Comparison of ENCODE assay signal across 1 cellular context in the genomic region with DNA sequence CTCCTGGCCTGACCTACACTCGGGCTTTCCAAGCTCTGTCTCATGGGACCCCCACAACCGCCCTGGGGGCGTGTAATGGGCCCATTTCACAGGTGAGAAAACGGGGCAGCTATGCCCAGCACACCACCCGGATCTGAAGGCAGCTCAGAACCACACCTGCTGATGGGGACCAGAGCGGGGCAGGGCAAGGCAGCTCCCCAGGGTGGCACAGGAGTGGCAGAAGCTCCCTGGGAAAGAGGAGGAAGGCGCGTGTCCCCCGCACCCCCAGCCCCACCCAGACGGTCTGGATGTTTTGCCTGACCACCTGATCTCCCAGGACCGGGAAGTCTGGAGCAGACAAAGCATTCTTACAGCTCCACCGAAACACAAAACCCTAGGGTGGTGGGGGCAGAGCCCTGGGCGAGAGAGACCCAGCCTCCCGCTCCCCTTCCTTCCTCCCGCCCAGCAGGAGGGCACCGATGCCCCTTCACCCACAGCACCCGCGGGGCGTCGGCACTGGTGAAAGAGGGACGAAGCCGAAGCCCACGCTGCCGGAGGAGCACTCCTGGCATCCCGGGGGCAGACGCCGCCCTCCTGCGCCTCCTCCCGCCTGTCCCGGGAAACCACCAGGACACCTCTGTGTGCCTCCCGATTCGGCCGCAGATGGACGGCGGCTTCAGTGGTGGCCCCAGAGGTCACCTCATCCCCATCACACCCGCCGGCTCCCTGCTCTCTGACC.
TF ChIP-seq lines count a peak whose summit lies in the region.

No MANE protein-coding gene starts in this region.

TF ChIP-seq in H1, 55 proteins besides CTCF, POLR2A, EP300 and RAD21:
- TF ChIP-seq RBBP5 (IDR thresholded peaks at IDR 0.05; ENCODE audit: borderline replicate concordance, low read depth, low read length): no peak
- TF ChIP-seq SP4 (IDR thresholded peaks at IDR 0.05; ENCODE audit: low read length): no peak
- no peak for TF ChIP-seq CHD2 (IDR thresholded peaks at IDR 0.05; ENCODE audit: low read length)
- TF ChIP-seq, protein P1, sequence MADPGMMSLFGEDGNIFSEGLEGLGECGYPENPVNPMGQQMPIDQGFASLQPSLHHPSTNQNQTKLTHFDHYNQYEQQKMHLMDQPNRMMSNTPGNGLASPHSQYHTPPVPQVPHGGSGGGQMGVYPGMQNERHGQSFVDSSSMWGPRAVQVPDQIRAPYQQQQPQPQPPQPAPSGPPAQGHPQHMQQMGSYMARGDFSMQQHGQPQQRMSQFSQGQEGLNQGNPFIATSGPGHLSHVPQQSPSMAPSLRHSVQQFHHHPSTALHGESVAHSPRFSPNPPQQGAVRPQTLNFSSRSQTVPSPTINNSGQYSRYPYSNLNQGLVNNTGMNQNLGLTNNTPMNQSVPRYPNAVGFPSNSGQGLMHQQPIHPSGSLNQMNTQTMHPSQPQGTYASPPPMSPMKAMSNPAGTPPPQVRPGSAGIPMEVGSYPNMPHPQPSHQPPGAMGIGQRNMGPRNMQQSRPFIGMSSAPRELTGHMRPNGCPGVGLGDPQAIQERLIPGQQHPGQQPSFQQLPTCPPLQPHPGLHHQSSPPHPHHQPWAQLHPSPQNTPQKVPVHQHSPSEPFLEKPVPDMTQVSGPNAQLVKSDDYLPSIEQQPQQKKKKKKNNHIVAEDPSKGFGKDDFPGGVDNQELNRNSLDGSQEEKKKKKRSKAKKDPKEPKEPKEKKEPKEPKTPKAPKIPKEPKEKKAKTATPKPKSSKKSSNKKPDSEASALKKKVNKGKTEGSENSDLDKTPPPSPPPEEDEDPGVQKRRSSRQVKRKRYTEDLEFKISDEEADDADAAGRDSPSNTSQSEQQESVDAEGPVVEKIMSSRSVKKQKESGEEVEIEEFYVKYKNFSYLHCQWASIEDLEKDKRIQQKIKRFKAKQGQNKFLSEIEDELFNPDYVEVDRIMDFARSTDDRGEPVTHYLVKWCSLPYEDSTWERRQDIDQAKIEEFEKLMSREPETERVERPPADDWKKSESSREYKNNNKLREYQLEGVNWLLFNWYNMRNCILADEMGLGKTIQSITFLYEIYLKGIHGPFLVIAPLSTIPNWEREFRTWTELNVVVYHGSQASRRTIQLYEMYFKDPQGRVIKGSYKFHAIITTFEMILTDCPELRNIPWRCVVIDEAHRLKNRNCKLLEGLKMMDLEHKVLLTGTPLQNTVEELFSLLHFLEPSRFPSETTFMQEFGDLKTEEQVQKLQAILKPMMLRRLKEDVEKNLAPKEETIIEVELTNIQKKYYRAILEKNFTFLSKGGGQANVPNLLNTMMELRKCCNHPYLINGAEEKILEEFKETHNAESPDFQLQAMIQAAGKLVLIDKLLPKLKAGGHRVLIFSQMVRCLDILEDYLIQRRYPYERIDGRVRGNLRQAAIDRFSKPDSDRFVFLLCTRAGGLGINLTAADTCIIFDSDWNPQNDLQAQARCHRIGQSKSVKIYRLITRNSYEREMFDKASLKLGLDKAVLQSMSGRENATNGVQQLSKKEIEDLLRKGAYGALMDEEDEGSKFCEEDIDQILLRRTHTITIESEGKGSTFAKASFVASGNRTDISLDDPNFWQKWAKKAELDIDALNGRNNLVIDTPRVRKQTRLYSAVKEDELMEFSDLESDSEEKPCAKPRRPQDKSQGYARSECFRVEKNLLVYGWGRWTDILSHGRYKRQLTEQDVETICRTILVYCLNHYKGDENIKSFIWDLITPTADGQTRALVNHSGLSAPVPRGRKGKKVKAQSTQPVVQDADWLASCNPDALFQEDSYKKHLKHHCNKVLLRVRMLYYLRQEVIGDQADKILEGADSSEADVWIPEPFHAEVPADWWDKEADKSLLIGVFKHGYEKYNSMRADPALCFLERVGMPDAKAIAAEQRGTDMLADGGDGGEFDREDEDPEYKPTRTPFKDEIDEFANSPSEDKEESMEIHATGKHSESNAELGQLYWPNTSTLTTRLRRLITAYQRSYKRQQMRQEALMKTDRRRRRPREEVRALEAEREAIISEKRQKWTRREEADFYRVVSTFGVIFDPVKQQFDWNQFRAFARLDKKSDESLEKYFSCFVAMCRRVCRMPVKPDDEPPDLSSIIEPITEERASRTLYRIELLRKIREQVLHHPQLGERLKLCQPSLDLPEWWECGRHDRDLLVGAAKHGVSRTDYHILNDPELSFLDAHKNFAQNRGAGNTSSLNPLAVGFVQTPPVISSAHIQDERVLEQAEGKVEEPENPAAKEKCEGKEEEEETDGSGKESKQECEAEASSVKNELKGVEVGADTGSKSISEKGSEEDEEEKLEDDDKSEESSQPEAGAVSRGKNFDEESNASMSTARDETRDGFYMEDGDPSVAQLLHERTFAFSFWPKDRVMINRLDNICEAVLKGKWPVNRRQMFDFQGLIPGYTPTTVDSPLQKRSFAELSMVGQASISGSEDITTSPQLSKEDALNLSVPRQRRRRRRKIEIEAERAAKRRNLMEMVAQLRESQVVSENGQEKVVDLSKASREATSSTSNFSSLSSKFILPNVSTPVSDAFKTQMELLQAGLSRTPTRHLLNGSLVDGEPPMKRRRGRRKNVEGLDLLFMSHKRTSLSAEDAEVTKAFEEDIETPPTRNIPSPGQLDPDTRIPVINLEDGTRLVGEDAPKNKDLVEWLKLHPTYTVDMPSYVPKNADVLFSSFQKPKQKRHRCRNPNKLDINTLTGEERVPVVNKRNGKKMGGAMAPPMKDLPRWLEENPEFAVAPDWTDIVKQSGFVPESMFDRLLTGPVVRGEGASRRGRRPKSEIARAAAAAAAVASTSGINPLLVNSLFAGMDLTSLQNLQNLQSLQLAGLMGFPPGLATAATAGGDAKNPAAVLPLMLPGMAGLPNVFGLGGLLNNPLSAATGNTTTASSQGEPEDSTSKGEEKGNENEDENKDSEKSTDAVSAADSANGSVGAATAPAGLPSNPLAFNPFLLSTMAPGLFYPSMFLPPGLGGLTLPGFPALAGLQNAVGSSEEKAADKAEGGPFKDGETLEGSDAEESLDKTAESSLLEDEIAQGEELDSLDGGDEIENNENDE (IDR thresholded peaks at IDR 0.05; ENCODE audit: insufficient replicate concordance, low read length): no peak
- TF ChIP-seq ZNF274 (IDR thresholded peaks at IDR 0.05; ENCODE audit: borderline replicate concordance, extremely low read depth, low read length): no peak
- TF ChIP-seq SP2 (IDR thresholded peaks at IDR 0.05; ENCODE audit: low read length): no peak
- no peak for TF ChIP-seq TAF7 (optimal IDR thresholded peaks at IDR 0.05; ENCODE audit: borderline replicate concordance, low read depth, low read length)
- TF ChIP-seq MAFK (IDR thresholded peaks at IDR 0.05; ENCODE audit: low read depth, low read length): no peak
- TF ChIP-seq NRF1 (IDR thresholded peaks at IDR 0.05; ENCODE audit: low read depth, low read length): no peak
- no peak for TF ChIP-seq SIX5 (IDR thresholded peaks at IDR 0.05; ENCODE audit: low read depth, low read length)
- no peak for TF ChIP-seq POU5F1 (IDR thresholded peaks at IDR 0.05; ENCODE audit: low read depth, low read length)
- TF ChIP-seq POLR2AphosphoS5 (IDR thresholded peaks at IDR 0.05; ENCODE audit: low read depth, low read length): no peak
- no peak for TF ChIP-seq KDM4A (IDR thresholded peaks at IDR 0.05; ENCODE audit: low read depth, low read length, severe bottlenecking)
- no peak for TF ChIP-seq JUND (IDR thresholded peaks at IDR 0.05; ENCODE audit: low read length)
- TF ChIP-seq, protein P2, sequence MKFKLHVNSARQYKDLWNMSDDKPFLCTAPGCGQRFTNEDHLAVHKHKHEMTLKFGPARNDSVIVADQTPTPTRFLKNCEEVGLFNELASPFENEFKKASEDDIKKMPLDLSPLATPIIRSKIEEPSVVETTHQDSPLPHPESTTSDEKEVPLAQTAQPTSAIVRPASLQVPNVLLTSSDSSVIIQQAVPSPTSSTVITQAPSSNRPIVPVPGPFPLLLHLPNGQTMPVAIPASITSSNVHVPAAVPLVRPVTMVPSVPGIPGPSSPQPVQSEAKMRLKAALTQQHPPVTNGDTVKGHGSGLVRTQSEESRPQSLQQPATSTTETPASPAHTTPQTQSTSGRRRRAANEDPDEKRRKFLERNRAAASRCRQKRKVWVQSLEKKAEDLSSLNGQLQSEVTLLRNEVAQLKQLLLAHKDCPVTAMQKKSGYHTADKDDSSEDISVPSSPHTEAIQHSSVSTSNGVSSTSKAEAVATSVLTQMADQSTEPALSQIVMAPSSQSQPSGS (IDR thresholded peaks at IDR 0.05; ENCODE audit: low read length): no peak
- no peak for TF ChIP-seq EZH2 (IDR thresholded peaks at IDR 0.05; ENCODE audit: low read depth, low read length, severe bottlenecking)
- no peak for TF ChIP-seq CBX5 (IDR thresholded peaks at IDR 0.05; ENCODE audit: low read depth, low read length)
